In the genomic region with DNA sequence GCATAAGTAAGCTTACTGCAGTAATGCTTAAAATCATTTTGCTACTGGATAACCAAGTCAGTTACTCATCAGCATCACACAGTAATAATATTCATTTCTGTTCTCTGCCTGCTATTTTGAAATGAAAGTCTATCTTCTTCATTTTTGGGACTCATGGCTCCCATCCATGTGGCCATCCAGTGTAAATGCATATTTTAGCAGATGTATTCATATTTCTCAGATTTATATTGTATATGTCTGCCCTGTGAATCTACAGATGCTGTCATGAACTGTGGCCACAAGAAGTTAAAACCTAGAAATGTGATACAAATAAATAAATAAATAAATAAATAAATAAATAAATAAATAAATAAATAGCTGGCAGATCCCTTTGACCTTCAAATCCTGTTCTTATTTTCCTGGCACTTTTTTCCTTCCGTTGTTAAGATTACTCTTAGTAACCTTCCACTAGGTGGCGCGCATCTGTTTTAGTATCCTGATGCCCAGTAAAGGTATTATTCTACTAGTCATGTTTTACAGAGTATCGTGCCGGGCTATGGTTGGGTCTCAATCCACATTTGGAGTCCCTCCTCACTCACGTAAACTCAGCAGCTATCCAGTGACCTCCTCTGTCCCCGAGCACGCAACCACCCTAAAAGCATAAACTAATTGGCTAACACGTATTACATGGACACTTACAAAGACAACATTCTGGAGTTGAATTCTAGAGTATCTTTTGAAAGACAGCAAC, we compare ENCODE assay signal across 9 cellular contexts.
A peak's percentile ranks its signal among the peaks of the same experiment; 100 is the strongest.
DNase-seq lines count a peak whose midpoint lies in the region; ATAC-seq and FAIRE-seq lines count a peak whose summit lies in the region.
"Had no signal": no experiment of that assay in that cellular context is flagged by ENCODE, and none has a peak within 500 bp of the region (broad histone marks: within the 10 kb centered on the region; RNA-seq: fewer than 3 reads in every experiment).

No MANE protein-coding gene starts in this region.

- H3K27ac ChIP-seq in ACC112 (ENCODE audit: low read depth, low read length) = peak overlapping the region; percentile 17; the same call in 1 of the 2 replicates
- H3K27ac ChIP-seq in SJCRH30 = no peak overlapping the region
- H3K27ac ChIP-seq: suprapubic skin had no signal

- H3K4me3 ChIP-seq in ACC112 (ENCODE audit: low read depth, low read length) = no peak overlapping the region
- no peak overlapping the region for H3K4me3 ChIP-seq in SJCRH30
- H3K4me3 ChIP-seq: suprapubic skin had no signal

- FAIRE-seq in frontal cortex (lab: Jason Lieb, UNC) = peak; percentile 75

- H3K36me3 ChIP-seq in ACC112 (ENCODE audit: insufficient read depth, low read length) = no peaks in the 10 kb centered on the region
- H3K36me3 ChIP-seq in SJCRH30 = no peaks in the 10 kb centered on the region
- H3K36me3 ChIP-seq: suprapubic skin had no signal

- no peaks in the 10 kb centered on the region for H3K79me2 ChIP-seq in ACC112 (ENCODE audit: control insufficient read depth, insufficient read depth, low read length, unreplicated experiment)

- ATAC-seq in GM19023 (IDR thresholded peaks at IDR 0.05; ENCODE audit: unreplicated experiment) (peak; percentile 50), HG03097 (IDR thresholded peaks at IDR 0.05; ENCODE audit: low FRiP score, unreplicated experiment) (no peak)

- peak overlapping the region; percentile 68 for H2AFZ ChIP-seq in ACC112 (ENCODE audit: low read length, unreplicated experiment)

- H3K27me3 ChIP-seq in ACC112 (ENCODE audit: insufficient read depth, low read length) (no peaks in the 10 kb centered on the region), SJCRH30 (no peaks in the 10 kb centered on the region)
- H3K27me3 ChIP-seq: suprapubic skin had no signal

- no peaks in the 10 kb centered on the region for H3K9me3 ChIP-seq in SJCRH30 (replicated peaks)
- H3K9me3 ChIP-seq: suprapubic skin had no signal

- DNase-seq in MV-4-11 (lab: John Stamatoyannopoulos, UW) (peak; percentile 66), SJCRH30 (peak; percentile 59 to 79), frontal cortex (ENCODE audit: low spot score in 2 of 2) (no peak), pons (ENCODE audit: low spot score) (peak; percentile 85)
- DNase-seq in activated T-helper 9 cell treated with anti-CD3 and anti-CD28 coated beads, Interleukin-2, amount 50 U/mL, for 16 hours (ENCODE audit: low read depth) = peak; percentile 45

- peaks cover 26% of the 10 kb centered on the region for H3K4me1 ChIP-seq in ACC112 (ENCODE audit: control insufficient read depth, insufficient read depth, low read length, unreplicated experiment)
- no peaks in the 10 kb centered on the region for H3K4me1 ChIP-seq in SJCRH30
- H3K4me1 ChIP-seq: suprapubic skin had no signal

Comparison
In these comparisons a context has a peak if more than half of its experiments do, and no peak if none do; other contexts are left out.
1. DNase-seq: peak in MV-4-11 (single experiment), SJCRH30 (2 of 2), activated T-helper 9 cell treated with anti-CD3 and anti-CD28 coated beads, Interleukin-2, amount 50 U/mL, for 16 hours (single experiment) and pons (single experiment); none in frontal cortex (0 of 2).